22 cellular contexts compared by ENCODE assay signal in genomic region chr12:80834724-80835123, GRCh38.
"Had no signal": no experiment of that assay in that cellular context is flagged by ENCODE, and none has a peak within 500 bp of the region (broad histone marks: within the 10 kb centered on the region; RNA-seq: fewer than 3 reads in every experiment).

No MANE protein-coding gene starts in this region.

- H3K9me3 Mint-ChIP-seq: dendritic cell treated with granulocyte-macrophage colony-stimulating factor and Interleukin-4, amounts not matched to agents 40 ng/mL and 50 ng/mL, for 4 days; endodermal cell had no signal

- H3K36me3 Mint-ChIP-seq: immature natural killer cell; naive thymus-derived CD4-positive, alpha-beta T cell had no signal

- H3K36me3 ChIP-seq: colonic mucosa, esophagus squamous epithelium, gastroesophageal sphincter, heart left ventricle, left lung, lower lobe of right lung had no signal

- H3K79me2 ChIP-seq: hepatocyte had no signal

- H3K4me3 Mint-ChIP-seq: dendritic cell treated with granulocyte-macrophage colony-stimulating factor and Interleukin-4, amounts not matched to agents 40 ng/mL and 50 ng/mL, for 4 days; effector memory CD8-positive, alpha-beta T cell; endodermal cell; immature natural killer cell; naive thymus-derived CD4-positive, alpha-beta T cell had no signal

- H3K4me3 ChIP-seq: colonic mucosa, esophagus squamous epithelium, gastroesophageal sphincter, heart left ventricle, hepatocyte, left lung, lower lobe of right lung had no signal

- DNase-seq: colonic mucosa; cortex of kidney; effector CD8-positive, alpha-beta T cell; effector memory CD8-positive, alpha-beta T cell; endodermal cell; erythroblast; esophagus squamous epithelium; foreskin keratinocyte; heart left ventricle; hypothalamus; immature natural killer cell; left cardiac atrium; left lung; left ventricle myocardium superior; lower lobe of right lung; mesenchymal stem cell; midbrain; naive thymus-derived CD4-positive, alpha-beta T cell had no signal

- H3K27ac ChIP-seq: colonic mucosa, epithelial cell of prostate, esophagus squamous epithelium, foreskin keratinocyte, gastroesophageal sphincter, heart left ventricle, hepatocyte, left lung, lower lobe of right lung had no signal

- H3K27ac Mint-ChIP-seq: dendritic cell treated with granulocyte-macrophage colony-stimulating factor and Interleukin-4, amounts not matched to agents 40 ng/mL and 50 ng/mL, for 4 days; effector memory CD8-positive, alpha-beta T cell; endodermal cell; immature natural killer cell; naive thymus-derived CD4-positive, alpha-beta T cell had no signal

- H3K4me1 ChIP-seq: colonic mucosa, esophagus squamous epithelium, foreskin keratinocyte had no signal

- H3K27me3 ChIP-seq: colonic mucosa, esophagus squamous epithelium, gastroesophageal sphincter, heart left ventricle, hepatocyte, left lung had no signal

- H3K4me2 ChIP-seq: hepatocyte had no signal

- H3K27me3 Mint-ChIP-seq: dendritic cell treated with granulocyte-macrophage colony-stimulating factor and Interleukin-4, amounts not matched to agents 40 ng/mL and 50 ng/mL, for 4 days; effector memory CD8-positive, alpha-beta T cell; naive thymus-derived CD4-positive, alpha-beta T cell had no signal

- H3K4me1 Mint-ChIP-seq: immature natural killer cell had no signal

- H3K9me3 ChIP-seq: colonic mucosa, esophagus squamous epithelium, gastroesophageal sphincter, heart left ventricle, left lung, lower lobe of right lung had no signal

- H2AFZ ChIP-seq: hepatocyte had no signal
